In the genomic region with DNA sequence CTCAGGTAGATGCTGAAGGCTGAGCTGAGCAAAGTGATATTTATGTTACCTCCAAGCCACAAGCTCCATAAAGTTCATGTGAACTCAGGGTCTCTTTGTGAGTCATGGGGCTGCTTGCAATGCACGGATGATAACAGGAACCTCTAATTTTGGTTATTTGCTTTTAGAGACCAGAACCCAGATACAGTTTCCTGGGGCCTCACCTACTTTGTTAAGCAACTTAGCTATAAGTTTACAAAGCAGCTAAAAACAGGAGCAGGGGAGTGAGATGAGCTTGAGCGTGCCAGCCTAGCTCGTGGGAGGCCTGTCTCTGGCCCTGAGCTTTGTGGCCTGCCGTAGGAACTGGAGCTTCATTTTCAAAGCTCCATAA, we compare ENCODE assay signal across 8 cellular contexts. TPM values are rescaled to one million over a fixed set of nuclear protein-coding genes. Genes with fewer than 3 reads are reported as not detected.
DNase-seq lines count a peak whose midpoint lies in the region; ATAC-seq, FAIRE-seq and TF ChIP-seq lines count a peak whose summit lies in the region.

No MANE protein-coding gene starts in this region.

- H3K27ac ChIP-seq in SK-N-MC (peak overlapping the region; percentile 56), colonic mucosa (peak overlapping the region; percentile 49)

- H3K4me3 ChIP-seq in SK-N-MC (no peak overlapping the region), colonic mucosa (no peak overlapping the region)

- H3K9me3 ChIP-seq in SK-N-MC (ENCODE audit: low read depth, low read length): no peaks in the 10 kb centered on the region
- no peaks in the 10 kb centered on the region for H3K9me3 ChIP-seq in colonic mucosa

- FAIRE-seq in GM18507 (lab: Jason Lieb, UNC): no peak

- H3K27me3 ChIP-seq in colonic mucosa: no peaks in the 10 kb centered on the region

- H3K36me3 ChIP-seq in SK-N-MC (ENCODE audit: insufficient read depth, low read length): peaks cover 35% of the 10 kb centered on the region
- H3K36me3 ChIP-seq in colonic mucosa: no peaks in the 10 kb centered on the region

- no peak for TF ChIP-seq CTCF in colonic mucosa (IDR thresholded peaks at IDR 0.05)

- intact Hi-C loops in colonic mucosa (cut with DNase I): no loop called here
- intact Hi-C loops in sciatic nerve (cut with DNase I): no loop called here

- H3K9ac ChIP-seq in SK-N-MC (ENCODE audit: insufficient read length) (no peak overlapping the region), colonic mucosa (ENCODE audit: low read depth in 2 of 2, low read length in 2 of 2) (no peak overlapping the region)

- DNase-seq in GM18507 (ENCODE audit: extremely low spot score, insufficient read length, low read depth) (peak; percentile 23), SK-N-MC (ENCODE audit: low read depth, low spot score) (no peak), colonic mucosa (no peak), sciatic nerve (ENCODE audit: low spot score) (no peak), putamen (ENCODE audit: low spot score) (no peak), NCI-H2107 treated with DMSO at 0.1 percent for 48 hours (lab: John Stamatoyannopoulos, UW; ENCODE audit: unreplicated experiment) (no peak), OCI-M1 (lab: John Stamatoyannopoulos, UW) (no peak)

- no peaks in the 10 kb centered on the region for H3K4me1 ChIP-seq in colonic mucosa

- peak; percentile 59 for ATAC-seq in HG02642 (IDR thresholded peaks at IDR 0.05; ENCODE audit: poor library complexity, unreplicated experiment)
- peak; percentile 41 for ATAC-seq in sciatic nerve

RNA-seq across cellular contexts. Expression of a gene that starts 29.2 kb away (rescaled TPM):
- total RNA-seq in colonic mucosa: 100 to 1,000 TPM; 159 to 192 TPM
- 206 TPM for total RNA-seq in sciatic nerve

RNA-seq across cellular contexts. Expression of a gene that starts 52.7 kb away (rescaled TPM):
- total RNA-seq in colonic mucosa (not detected), sciatic nerve (0.40 TPM)
